Comparison of ENCODE assay signal across 1 cellular context in the genomic region with DNA sequence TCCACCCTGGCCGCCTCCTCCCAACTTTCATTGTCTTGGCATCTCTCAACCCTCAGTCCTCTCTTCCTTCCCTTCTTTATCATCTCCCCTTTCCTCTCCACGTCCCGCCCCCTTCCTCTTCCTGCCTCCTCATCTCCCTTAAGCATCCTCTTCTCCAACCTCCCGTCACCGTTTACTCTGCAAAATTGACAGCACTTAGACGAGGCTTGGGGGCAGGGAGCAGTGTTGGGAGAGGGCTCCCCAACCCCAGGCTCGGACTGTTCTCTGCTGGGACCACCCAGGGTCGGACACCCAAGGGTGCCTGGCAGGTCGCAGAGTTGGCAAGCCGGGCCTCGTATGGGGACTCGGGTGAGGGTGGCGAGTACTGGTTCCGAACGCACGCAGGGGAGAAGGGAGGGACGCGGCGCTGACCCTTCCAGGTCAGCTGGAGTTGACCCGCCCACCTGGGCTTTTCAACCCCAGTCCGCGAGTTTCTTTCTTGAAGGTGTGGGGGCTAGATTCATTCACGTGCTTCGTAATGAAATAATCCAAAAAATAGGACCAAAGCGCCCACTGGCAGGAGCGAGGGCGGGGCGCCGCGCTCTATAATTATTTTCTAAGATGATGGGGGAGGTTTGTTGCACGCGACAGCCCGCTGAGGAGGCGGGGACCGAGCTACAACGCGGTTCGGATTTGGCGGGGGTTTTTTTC.
TF ChIP-seq lines count a peak whose summit lies in the region.

No MANE protein-coding gene starts in this region.

TF ChIP-seq in HEK293, 187 proteins besides CTCF, POLR2A, EP300 and RAD21 (continued from another document):
- TF ChIP-seq, protein P1, sequence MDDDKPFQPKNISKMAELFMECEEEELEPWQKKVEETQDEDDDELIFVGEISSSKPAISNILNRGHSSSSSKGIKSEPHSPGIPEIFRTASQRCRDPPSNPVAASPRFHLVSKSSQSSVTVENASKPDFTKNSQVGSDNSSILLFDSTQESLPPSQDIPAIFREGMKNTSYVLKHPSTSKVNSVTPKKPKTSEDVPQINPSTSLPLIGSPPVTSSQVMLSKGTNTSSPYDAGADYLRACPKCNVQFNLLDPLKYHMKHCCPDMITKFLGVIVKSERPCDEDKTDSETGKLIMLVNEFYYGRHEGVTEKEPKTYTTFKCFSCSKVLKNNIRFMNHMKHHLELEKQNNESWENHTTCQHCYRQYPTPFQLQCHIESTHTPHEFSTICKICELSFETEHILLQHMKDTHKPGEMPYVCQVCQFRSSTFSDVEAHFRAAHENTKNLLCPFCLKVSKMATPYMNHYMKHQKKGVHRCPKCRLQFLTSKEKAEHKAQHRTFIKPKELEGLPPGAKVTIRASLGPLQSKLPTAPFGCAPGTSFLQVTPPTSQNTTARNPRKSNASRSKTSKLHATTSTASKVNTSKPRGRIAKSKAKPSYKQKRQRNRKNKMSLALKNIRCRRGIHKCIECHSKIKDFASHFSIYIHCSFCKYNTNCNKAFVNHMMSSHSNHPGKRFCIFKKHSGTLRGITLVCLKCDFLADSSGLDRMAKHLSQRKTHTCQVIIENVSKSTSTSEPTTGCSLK (tag by site-specific recombination; IDR thresholded peaks at IDR 0.05): no peak
- no peak for TF ChIP-seq ZNF48 (tag by site-specific recombination; IDR thresholded peaks at IDR 0.05)
- no peak for TF ChIP-seq ZNF10 (tag by site-specific recombination; IDR thresholded peaks at IDR 0.05)
- no peak for TF ChIP-seq GFI1B (tag by site-specific recombination; IDR thresholded peaks at IDR 0.05)
- TF ChIP-seq ZNF2 (tag by site-specific recombination; IDR thresholded peaks at IDR 0.05): no peak
- TF ChIP-seq ZNF366 (tag by site-specific recombination; conservative IDR thresholded peaks at IDR 0.05): no peak
